Comparison of ENCODE assay signal across 8 cellular contexts in the genomic region with DNA sequence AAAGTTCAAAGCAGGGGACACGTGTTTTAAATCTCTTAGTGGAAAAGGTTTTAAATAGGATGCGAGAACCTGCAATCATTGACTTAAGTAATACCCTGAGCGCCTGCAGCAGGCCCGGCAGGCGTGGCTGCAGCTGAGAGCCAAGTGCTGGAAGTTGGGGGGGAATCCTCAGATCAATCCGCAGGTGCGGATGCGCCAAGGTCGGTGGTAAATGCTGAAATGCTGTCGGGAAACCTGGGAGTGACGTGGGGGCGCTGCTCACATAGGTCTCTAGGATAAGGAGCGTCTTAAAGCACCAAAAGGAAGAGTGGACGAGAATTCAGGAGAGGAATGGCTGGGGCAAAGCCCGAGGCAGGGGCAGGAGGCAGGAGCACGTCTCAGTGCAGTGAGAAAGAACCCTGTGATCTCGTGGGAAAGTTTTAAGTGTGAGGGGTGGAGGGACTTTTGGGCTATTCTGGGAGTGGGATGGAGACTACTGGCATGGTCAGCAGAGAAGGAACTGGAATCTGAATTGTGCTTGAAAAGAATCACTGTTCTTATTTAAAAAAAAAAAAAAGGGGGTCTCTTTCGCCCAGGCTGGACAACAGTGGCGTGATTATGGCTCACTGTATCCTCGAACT. TPM values are rescaled to one million over a fixed set of nuclear protein-coding genes. Genes with fewer than 3 reads are reported as not detected.
DNase-seq lines count a peak whose midpoint lies in the region; ATAC-seq and TF ChIP-seq lines count a peak whose summit lies in the region.

No MANE protein-coding gene starts in this region.

- peak overlapping the region; percentile 61 for H3K27ac Mint-ChIP-seq in T-helper 1 cell treated with Interleukin-12 subunit alpha and Interleukin-12 subunit beta and Interleukin-4 antibody, amounts not matched to agents 30 μg/mL and 1 μg/mL, for 36 hours
- H3K27ac Mint-ChIP-seq in stimulated activated naive CD8-positive, alpha-beta T cell treated with anti-CD3 and anti-CD28 coated beads, Interleukin-15, amount 100 ng/mL, for 72 hours = peak overlapping the region; percentile 91 to 98

- peaks cover 17% of the 10 kb centered on the region for H3K36me3 Mint-ChIP-seq in T-helper 1 cell treated with Interleukin-12 subunit alpha and Interleukin-12 subunit beta and Interleukin-4 antibody, amounts not matched to agents 30 μg/mL and 1 μg/mL, for 36 hours (ENCODE audit: low read depth)

- 14% methylated on average over 20 of the region's 20 CpGs for WGBS in ectodermal cell, 2 experiments

- no peaks in the 10 kb centered on the region for H3K27me3 Mint-ChIP-seq in T-helper 1 cell treated with Interleukin-12 subunit alpha and Interleukin-12 subunit beta and Interleukin-4 antibody, amounts not matched to agents 30 μg/mL and 1 μg/mL, for 36 hours (ENCODE audit: low read depth)
- no peaks in the 10 kb centered on the region for H3K27me3 Mint-ChIP-seq in stimulated activated naive CD8-positive, alpha-beta T cell treated with anti-CD3 and anti-CD28 coated beads, Interleukin-15, amount 100 ng/mL, for 72 hours

- peak overlapping the region; percentile 85 for H3K4me3 Mint-ChIP-seq in T-helper 1 cell treated with Interleukin-12 subunit alpha and Interleukin-12 subunit beta and Interleukin-4 antibody, amounts not matched to agents 30 μg/mL and 1 μg/mL, for 36 hours
- H3K4me3 Mint-ChIP-seq in stimulated activated naive CD8-positive, alpha-beta T cell treated with anti-CD3 and anti-CD28 coated beads, Interleukin-15, amount 100 ng/mL, for 72 hours = peak overlapping the region; percentile 91 to 93

- H3K4me3 ChIP-seq in LNCaP clone FGC (ENCODE audit: low read depth, low read length) (peak overlapping the region; percentile 81), ectodermal cell (ENCODE audit: insufficient read depth, low read depth, low read length) (peak overlapping the region; percentile 92), mononuclear cell (ENCODE audit: low read length) (peak overlapping the region; percentile 44)

- DNase-seq in LNCaP clone FGC (ENCODE audit: low read depth) (peak; percentile 45), T1000 (lab: John Stamatoyannopoulos, UW) (no peak)
- peak in 1 of 2 donors; percentile 43 for DNase-seq in stimulated activated naive CD8-positive, alpha-beta T cell treated with anti-CD3 and anti-CD28 coated beads, Interleukin-15, amount 100 ng/mL, for 72 hours

- H3K27ac ChIP-seq in ectodermal cell (ENCODE audit: insufficient read depth, low read depth, low read length, poor library complexity, severe bottlenecking) = peak overlapping the region; percentile 72

- H3K4me1 Mint-ChIP-seq in T-helper 1 cell treated with Interleukin-12 subunit alpha and Interleukin-12 subunit beta and Interleukin-4 antibody, amounts not matched to agents 30 μg/mL and 1 μg/mL, for 36 hours (ENCODE audit: low read depth) = peaks cover 42% of the 10 kb centered on the region
- H3K4me1 Mint-ChIP-seq in stimulated activated naive CD8-positive, alpha-beta T cell treated with anti-CD3 and anti-CD28 coated beads, Interleukin-15, amount 100 ng/mL, for 72 hours = peaks cover 85% of the 10 kb centered on the region

- H3K9me3 ChIP-seq in ectodermal cell (ENCODE audit: control insufficient read depth, low read length) (no peaks in the 10 kb centered on the region), mononuclear cell (ENCODE audit: low read depth, low read length) (no peaks in the 10 kb centered on the region)

- H3K4me1 ChIP-seq in ectodermal cell (ENCODE audit: control insufficient read depth, insufficient read depth, low read length) (peaks cover 11% of the 10 kb centered on the region), mononuclear cell (ENCODE audit: insufficient read depth, low read length) (peaks cover 66% of the 10 kb centered on the region)

- H3K9me3 Mint-ChIP-seq in T-helper 1 cell treated with Interleukin-12 subunit alpha and Interleukin-12 subunit beta and Interleukin-4 antibody, amounts not matched to agents 30 μg/mL and 1 μg/mL, for 36 hours = peaks cover under 1% of the 10 kb centered on the region
- no peaks in the 10 kb centered on the region for H3K9me3 Mint-ChIP-seq in stimulated activated naive CD8-positive, alpha-beta T cell treated with anti-CD3 and anti-CD28 coated beads, Interleukin-15, amount 100 ng/mL, for 72 hours

- peak; percentile 0 for ATAC-seq in stimulated activated naive CD8-positive, alpha-beta T cell treated with anti-CD3 and anti-CD28 coated beads, Interleukin-15, amount 100 ng/mL, for 72 hours
- no peak for ATAC-seq in GM21619 (IDR thresholded peaks at IDR 0.05; ENCODE audit: unreplicated experiment)

- H3K36me3 ChIP-seq in ectodermal cell (ENCODE audit: control insufficient read depth, insufficient read depth, low read length) = peaks cover 2% of the 10 kb centered on the region

- H3K27me3 ChIP-seq in ectodermal cell (ENCODE audit: control insufficient read depth, insufficient read depth, low read length, poor library complexity, severe bottlenecking) (no peaks in the 10 kb centered on the region), mononuclear cell (ENCODE audit: insufficient read depth, low read length) (no peaks in the 10 kb centered on the region)

- TF ChIP-seq CTCF in GM12873 (IDR thresholded peaks at IDR 0.05; ENCODE audit: insufficient read depth, low read depth, low read length, missing control alignments) (peak; percentile 18), LNCaP clone FGC (IDR thresholded peaks at IDR 0.05; ENCODE audit: control insufficient read depth, extremely low read depth, insufficient read depth) (peak; percentile 39)

RNA-seq across cellular contexts. Expression of a gene that starts 0.9 kb away (rescaled TPM):
- 69.1 TPM for polyA plus RNA-seq in ectodermal cell (2013, experiment 1 of 4)
- polyA plus RNA-seq in ectodermal cell (2013, experiment 2 of 4) = 64.5 TPM
- 52.9 TPM for polyA plus RNA-seq in ectodermal cell (2013, experiment 3 of 4)
- polyA plus RNA-seq in ectodermal cell (2013, experiment 4 of 4) = 53.9 TPM
- 31.2 TPM for total RNA-seq in mononuclear cell

RNA-seq across cellular contexts. Expression of a gene that starts 36.2 kb away (rescaled TPM):
- polyA plus RNA-seq in ectodermal cell (2013, experiment 1 of 4) = 12.3 TPM
- 14.8 TPM for polyA plus RNA-seq in ectodermal cell (2013, experiment 2 of 4)
- polyA plus RNA-seq in ectodermal cell (2013, experiment 3 of 4) = 11.2 TPM
- 13.4 TPM for polyA plus RNA-seq in ectodermal cell (2013, experiment 4 of 4)
- total RNA-seq in mononuclear cell = 0.94 TPM

RNA-seq across cellular contexts. Expression of a gene that starts 43.5 kb away (rescaled TPM):
- 0.22 TPM for polyA plus RNA-seq in ectodermal cell (2013, experiment 1 of 4)
- polyA plus RNA-seq in ectodermal cell (2013, experiment 2 of 4) = 0.39 TPM
- polyA plus RNA-seq in ectodermal cell (2013, experiment 3 of 4) = 0.53 TPM
- polyA plus RNA-seq in ectodermal cell (2013, experiment 4 of 4) = 0.28 TPM
- 98.0 TPM for total RNA-seq in mononuclear cell

RNA-seq across cellular contexts. Expression of a gene that starts 43.6 kb away (rescaled TPM):
- polyA plus RNA-seq in ectodermal cell (2013, experiment 1 of 4) = 0.70 TPM
- polyA plus RNA-seq in ectodermal cell (2013, experiment 2 of 4) = 1.0 TPM
- 0.64 TPM for polyA plus RNA-seq in ectodermal cell (2013, experiment 3 of 4)
- polyA plus RNA-seq in ectodermal cell (2013, experiment 4 of 4) = 1.1 TPM
- 0.10 TPM for total RNA-seq in mononuclear cell
